Comparison of ENCODE assay signal across 1 cellular context in the genomic region with DNA sequence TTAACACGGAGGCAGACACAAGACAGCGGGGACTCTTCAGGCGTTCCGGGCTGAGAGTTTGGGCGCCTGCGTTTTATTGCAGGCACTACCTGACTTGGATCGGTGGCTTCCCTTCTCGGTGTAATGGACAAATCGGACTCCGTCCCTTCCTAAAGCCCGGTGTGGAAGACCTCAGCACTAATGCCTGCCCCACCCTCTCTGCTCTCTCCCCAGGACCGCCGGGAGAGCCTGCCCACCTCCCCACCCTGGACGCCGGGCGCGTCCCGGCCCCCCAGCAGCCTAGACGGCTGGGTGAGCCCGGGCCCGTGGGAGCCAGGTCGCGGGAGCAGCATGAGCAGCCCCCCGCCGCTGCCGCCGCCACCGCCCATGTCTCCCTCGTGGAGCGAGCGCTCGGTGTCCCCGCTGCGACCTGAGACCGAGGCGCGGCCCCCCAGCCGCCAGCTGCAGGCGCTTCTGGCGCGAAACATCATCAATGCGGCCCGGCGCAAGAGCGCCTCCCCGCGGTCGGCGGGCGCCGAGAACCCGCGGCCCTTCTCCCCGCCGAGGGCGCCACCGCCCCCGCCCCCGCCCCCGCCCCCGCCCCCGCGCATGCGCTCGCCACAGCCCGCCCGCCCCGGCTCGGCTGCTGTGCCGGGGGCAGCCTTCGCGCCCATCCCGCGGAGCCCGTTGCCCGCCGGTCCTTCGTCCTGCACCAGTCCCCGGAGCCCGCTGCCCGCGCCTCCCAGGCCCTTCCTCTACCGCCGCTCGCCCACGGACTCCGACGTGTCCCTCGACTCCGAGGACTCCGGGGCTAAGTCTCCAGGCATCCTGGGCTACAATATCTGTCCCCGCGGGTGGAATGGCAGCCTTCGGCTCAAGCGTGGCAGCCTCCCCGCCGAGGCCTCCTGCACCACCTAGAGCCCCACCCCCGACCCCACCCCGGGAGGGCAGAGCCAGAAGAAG.
TF ChIP-seq lines count a peak whose summit lies in the region.

No MANE protein-coding gene starts in this region.

TF ChIP-seq in HepG2, 621 proteins besides CTCF, POLR2A, EP300 and RAD21 (continued from another document and continues in another):
- TF ChIP-seq ZNF235 (CRISPR knock-in tag; IDR thresholded peaks at IDR 0.05; ENCODE audit: borderline replicate concordance) (peak; percentile 24; the same call in 1 of the 2 replicates), ZNF772 (CRISPR knock-in tag; IDR thresholded peaks at IDR 0.05) (peak; percentile 54; the same call in 1 of the 2 replicates), ZNF44 (CRISPR knock-in tag; IDR thresholded peaks at IDR 0.05) (no peak), FOXC1 (CRISPR knock-in tag; IDR thresholded peaks at IDR 0.05; ENCODE audit: borderline replicate concordance) (no peak), HOXA5 (CRISPR knock-in tag; IDR thresholded peaks at IDR 0.05) (peak; percentile 51; the same call in 1 of the 2 replicates), POGZ (CRISPR knock-in tag; IDR thresholded peaks at IDR 0.05) (no peak), ELF3 (CRISPR knock-in tag; IDR thresholded peaks at IDR 0.05) (no peak), ZNF768 (CRISPR knock-in tag; IDR thresholded peaks at IDR 0.05) (peak; percentile 47; the same call in 1 of the 2 replicates), SNAI1 (CRISPR knock-in tag; IDR thresholded peaks at IDR 0.05; ENCODE audit: borderline replicate concordance) (no peak), ZNF776 (CRISPR knock-in tag; IDR thresholded peaks at IDR 0.05) (0 out of 2 replicates have a peak, but pooled peaks have one; percentile 21), RBAK (CRISPR knock-in tag; IDR thresholded peaks at IDR 0.05) (no peak), KLF15 (CRISPR knock-in tag; IDR thresholded peaks at IDR 0.05; ENCODE audit: borderline replicate concordance) (no peak), ZNF589 (CRISPR knock-in tag; conservative IDR thresholded peaks at IDR 0.05) (no peak), HES4 (CRISPR knock-in tag; IDR thresholded peaks at IDR 0.05; ENCODE audit: borderline replicate concordance) (peak; percentile 33; the same call in 1 of the 2 replicates), MEIS2 (CRISPR knock-in tag; IDR thresholded peaks at IDR 0.05) (0 out of 2 replicates have a peak, but pooled peaks have one; percentile 56), MYC (CRISPR knock-in tag; IDR thresholded peaks at IDR 0.05; ENCODE audit: borderline replicate concordance) (peak; percentile 49; the same call in 1 of the 2 replicates), AGO1 (IDR thresholded peaks at IDR 0.05; ENCODE audit: low read depth, low read length, poor library complexity, severe bottlenecking) (no peak), ZNF124 (CRISPR knock-in tag; IDR thresholded peaks at IDR 0.05) (peak; percentile 54; the same call in 1 of the 2 replicates), SATB2 (CRISPR knock-in tag; IDR thresholded peaks at IDR 0.05) (no peak), FOXJ3 (CRISPR knock-in tag; IDR thresholded peaks at IDR 0.05; ENCODE audit: borderline replicate concordance) (no peak), HOXA3 (CRISPR knock-in tag; IDR thresholded peaks at IDR 0.05) (peak; percentile 34; the same call in 1 of the 2 replicates), NONO (IDR thresholded peaks at IDR 0.05) (no peak), NONO (CRISPR knock-in tag; conservative IDR thresholded peaks at IDR 0.05) (peak; percentile 45; the same call in 1 of the 2 replicates), ZNF720 (CRISPR knock-in tag; IDR thresholded peaks at IDR 0.05) (no peak)
- TF ChIP-seq, protein P1, sequence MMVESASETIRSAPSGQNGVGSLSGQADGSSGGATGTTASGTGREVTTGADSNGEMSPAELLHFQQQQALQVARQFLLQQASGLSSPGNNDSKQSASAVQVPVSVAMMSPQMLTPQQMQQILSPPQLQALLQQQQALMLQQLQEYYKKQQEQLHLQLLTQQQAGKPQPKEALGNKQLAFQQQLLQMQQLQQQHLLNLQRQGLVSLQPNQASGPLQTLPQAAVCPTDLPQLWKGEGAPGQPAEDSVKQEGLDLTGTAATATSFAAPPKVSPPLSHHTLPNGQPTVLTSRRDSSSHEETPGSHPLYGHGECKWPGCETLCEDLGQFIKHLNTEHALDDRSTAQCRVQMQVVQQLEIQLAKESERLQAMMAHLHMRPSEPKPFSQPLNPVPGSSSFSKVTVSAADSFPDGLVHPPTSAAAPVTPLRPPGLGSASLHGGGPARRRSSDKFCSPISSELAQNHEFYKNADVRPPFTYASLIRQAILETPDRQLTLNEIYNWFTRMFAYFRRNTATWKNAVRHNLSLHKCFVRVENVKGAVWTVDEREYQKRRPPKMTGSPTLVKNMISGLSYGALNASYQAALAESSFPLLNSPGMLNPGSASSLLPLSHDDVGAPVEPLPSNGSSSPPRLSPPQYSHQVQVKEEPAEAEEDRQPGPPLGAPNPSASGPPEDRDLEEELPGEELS (CRISPR knock-in tag; IDR thresholded peaks at IDR 0.05): no peak
- TF ChIP-seq, protein P2, sequence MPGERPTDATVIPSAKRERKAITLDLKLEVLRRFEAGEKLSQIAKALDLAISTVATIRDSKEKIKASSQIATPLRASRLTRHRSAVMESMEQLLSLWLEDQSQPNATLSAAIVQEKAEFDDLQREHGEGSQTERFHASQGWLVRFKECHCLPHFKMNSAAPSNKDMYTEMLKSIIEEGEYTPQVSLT (CRISPR knock-in tag; IDR thresholded peaks at IDR 0.05; ENCODE audit: borderline replicate concordance, low read depth): no peak
- TF ChIP-seq, protein P3, sequence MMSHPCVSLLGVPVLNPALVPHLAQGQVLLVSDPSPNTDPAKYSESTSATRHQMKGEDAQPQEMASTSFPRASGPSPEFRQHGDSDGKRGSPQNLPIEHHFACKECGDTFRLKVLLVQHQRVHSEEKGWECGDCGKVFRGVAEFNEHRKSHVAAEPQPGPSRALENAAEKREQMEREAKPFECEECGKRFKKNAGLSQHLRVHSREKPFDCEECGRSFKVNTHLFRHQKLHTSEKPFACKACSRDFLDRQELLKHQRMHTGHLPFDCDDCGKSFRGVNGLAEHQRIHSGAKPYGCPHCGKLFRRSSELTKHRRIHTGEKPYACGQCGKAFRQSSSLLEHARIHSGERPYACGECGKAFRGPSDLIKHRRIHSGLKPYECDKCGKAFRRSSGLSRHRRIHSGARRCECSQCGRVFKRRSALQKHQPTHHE (CRISPR knock-in tag; IDR thresholded peaks at IDR 0.05; ENCODE audit: borderline replicate concordance): peak; percentile 48; the same call in 1 of the 2 replicates
- TF ChIP-seq, protein P4, sequence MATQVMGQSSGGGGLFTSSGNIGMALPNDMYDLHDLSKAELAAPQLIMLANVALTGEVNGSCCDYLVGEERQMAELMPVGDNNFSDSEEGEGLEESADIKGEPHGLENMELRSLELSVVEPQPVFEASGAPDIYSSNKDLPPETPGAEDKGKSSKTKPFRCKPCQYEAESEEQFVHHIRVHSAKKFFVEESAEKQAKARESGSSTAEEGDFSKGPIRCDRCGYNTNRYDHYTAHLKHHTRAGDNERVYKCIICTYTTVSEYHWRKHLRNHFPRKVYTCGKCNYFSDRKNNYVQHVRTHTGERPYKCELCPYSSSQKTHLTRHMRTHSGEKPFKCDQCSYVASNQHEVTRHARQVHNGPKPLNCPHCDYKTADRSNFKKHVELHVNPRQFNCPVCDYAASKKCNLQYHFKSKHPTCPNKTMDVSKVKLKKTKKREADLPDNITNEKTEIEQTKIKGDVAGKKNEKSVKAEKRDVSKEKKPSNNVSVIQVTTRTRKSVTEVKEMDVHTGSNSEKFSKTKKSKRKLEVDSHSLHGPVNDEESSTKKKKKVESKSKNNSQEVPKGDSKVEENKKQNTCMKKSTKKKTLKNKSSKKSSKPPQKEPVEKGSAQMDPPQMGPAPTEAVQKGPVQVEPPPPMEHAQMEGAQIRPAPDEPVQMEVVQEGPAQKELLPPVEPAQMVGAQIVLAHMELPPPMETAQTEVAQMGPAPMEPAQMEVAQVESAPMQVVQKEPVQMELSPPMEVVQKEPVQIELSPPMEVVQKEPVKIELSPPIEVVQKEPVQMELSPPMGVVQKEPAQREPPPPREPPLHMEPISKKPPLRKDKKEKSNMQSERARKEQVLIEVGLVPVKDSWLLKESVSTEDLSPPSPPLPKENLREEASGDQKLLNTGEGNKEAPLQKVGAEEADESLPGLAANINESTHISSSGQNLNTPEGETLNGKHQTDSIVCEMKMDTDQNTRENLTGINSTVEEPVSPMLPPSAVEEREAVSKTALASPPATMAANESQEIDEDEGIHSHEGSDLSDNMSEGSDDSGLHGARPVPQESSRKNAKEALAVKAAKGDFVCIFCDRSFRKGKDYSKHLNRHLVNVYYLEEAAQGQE (IDR thresholded peaks at IDR 0.05; ENCODE audit: borderline replicate concordance in 1 of 2, low read depth in 1 of 2, low read length in 2 of 2): no peak
- TF ChIP-seq, protein P5, sequence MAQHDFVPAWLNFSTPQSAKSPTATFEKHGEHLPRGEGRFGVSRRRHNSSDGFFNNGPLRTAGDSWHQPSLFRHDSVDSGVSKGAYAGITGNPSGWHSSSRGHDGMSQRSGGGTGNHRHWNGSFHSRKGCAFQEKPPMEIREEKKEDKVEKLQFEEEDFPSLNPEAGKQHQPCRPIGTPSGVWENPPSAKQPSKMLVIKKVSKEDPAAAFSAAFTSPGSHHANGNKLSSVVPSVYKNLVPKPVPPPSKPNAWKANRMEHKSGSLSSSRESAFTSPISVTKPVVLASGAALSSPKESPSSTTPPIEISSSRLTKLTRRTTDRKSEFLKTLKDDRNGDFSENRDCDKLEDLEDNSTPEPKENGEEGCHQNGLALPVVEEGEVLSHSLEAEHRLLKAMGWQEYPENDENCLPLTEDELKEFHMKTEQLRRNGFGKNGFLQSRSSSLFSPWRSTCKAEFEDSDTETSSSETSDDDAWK (CRISPR knock-in tag; IDR thresholded peaks at IDR 0.05): no peak
- TF ChIP-seq, protein P6, sequence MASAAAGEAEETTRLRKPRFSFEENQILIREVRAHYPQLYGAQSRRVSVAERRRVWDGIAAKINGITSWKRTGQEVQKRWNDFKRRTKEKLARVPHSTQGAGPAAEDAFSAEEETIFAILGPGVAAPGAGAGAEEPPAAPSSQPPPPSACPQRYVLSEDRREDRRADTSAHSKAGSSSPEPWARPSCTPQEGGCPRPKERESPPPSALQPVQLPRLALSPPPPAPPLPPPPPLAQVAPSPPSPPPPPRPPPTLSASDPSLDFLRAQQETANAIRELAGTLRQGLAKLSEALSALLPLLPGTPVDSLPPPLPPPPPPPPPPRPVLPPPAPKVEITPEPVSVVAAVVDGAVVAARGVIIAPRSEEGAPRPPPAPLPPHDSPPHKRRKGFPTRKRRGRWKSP (CRISPR knock-in tag; IDR thresholded peaks at IDR 0.05): no peak
- TF ChIP-seq, protein P7, sequence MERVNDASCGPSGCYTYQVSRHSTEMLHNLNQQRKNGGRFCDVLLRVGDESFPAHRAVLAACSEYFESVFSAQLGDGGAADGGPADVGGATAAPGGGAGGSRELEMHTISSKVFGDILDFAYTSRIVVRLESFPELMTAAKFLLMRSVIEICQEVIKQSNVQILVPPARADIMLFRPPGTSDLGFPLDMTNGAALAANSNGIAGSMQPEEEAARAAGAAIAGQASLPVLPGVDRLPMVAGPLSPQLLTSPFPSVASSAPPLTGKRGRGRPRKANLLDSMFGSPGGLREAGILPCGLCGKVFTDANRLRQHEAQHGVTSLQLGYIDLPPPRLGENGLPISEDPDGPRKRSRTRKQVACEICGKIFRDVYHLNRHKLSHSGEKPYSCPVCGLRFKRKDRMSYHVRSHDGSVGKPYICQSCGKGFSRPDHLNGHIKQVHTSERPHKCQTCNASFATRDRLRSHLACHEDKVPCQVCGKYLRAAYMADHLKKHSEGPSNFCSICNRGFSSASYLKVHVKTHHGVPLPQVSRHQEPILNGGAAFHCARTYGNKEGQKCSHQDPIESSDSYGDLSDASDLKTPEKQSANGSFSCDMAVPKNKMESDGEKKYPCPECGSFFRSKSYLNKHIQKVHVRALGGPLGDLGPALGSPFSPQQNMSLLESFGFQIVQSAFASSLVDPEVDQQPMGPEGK (CRISPR knock-in tag; IDR thresholded peaks at IDR 0.05): peak; percentile 70
- TF ChIP-seq, protein P8, sequence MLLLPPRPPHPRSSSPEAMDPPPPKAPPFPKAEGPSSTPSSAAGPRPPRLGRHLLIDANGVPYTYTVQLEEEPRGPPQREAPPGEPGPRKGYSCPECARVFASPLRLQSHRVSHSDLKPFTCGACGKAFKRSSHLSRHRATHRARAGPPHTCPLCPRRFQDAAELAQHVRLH (CRISPR knock-in tag; IDR thresholded peaks at IDR 0.05; ENCODE audit: borderline replicate concordance, low read depth): peak; percentile 36; the same call in 1 of the 2 replicates
- TF ChIP-seq, protein P9, sequence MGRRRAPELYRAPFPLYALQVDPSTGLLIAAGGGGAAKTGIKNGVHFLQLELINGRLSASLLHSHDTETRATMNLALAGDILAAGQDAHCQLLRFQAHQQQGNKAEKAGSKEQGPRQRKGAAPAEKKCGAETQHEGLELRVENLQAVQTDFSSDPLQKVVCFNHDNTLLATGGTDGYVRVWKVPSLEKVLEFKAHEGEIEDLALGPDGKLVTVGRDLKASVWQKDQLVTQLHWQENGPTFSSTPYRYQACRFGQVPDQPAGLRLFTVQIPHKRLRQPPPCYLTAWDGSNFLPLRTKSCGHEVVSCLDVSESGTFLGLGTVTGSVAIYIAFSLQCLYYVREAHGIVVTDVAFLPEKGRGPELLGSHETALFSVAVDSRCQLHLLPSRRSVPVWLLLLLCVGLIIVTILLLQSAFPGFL (CRISPR knock-in tag; IDR thresholded peaks at IDR 0.05): no peak
- TF ChIP-seq, protein P10, sequence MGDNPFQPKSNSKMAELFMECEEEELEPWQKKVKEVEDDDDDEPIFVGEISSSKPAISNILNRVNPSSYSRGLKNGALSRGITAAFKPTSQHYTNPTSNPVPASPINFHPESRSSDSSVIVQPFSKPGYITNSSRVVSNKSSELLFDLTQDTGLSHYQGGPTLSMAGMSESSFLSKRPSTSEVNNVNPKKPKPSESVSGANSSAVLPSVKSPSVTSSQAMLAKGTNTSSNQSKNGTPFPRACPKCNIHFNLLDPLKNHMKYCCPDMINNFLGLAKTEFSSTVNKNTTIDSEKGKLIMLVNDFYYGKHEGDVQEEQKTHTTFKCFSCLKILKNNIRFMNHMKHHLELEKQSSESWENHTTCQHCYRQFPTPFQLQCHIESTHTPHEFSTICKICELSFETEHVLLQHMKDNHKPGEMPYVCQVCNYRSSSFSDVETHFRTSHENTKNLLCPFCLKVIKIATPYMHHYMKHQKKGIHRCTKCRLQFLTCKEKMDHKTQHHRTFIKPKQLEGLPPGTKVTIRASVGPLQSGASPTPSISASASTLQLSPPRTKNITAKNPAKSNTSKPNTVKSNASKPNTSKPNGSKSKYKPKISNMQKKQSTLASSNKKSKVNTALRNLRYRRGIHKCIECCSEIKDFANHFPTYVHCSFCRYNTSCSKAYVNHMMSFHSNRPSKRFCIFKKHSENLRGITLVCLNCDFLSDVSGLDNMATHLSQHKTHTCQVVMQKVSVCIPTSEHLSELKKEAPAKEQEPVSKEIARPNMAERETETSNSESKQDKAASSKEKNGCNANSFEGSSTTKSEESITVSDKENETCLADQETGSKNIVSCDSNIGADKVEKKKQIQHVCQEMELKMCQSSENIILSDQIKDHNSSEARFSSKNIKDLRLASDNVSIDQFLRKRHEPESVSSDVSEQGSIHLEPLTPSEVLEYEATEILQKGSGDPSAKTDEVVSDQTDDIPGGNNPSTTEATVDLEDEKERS (CRISPR knock-in tag; IDR thresholded peaks at IDR 0.05): no peak
- TF ChIP-seq, protein P11, sequence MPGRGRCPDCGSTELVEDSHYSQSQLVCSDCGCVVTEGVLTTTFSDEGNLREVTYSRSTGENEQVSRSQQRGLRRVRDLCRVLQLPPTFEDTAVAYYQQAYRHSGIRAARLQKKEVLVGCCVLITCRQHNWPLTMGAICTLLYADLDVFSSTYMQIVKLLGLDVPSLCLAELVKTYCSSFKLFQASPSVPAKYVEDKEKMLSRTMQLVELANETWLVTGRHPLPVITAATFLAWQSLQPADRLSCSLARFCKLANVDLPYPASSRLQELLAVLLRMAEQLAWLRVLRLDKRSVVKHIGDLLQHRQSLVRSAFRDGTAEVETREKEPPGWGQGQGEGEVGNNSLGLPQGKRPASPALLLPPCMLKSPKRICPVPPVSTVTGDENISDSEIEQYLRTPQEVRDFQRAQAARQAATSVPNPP (CRISPR knock-in tag; IDR thresholded peaks at IDR 0.05): no peak
